Comparison of ENCODE assay signal across 19 cellular contexts in genomic region chr9:95134457-95134881, GRCh38.
A peak's percentile ranks its signal among the peaks of the same experiment; 100 is the strongest.
DNase-seq lines count a peak whose midpoint lies in the region; ATAC-seq and TF ChIP-seq lines count a peak whose summit lies in the region.
"Had no signal": no experiment of that assay in that cellular context is flagged by ENCODE, and none has a peak within 500 bp of the region (broad histone marks: within the 10 kb centered on the region; RNA-seq: fewer than 3 reads in every experiment).

No MANE protein-coding gene starts in this region.

- TF ChIP-seq POLR2A in stomach (IDR thresholded peaks at IDR 0.05) (no peak), ovary (IDR thresholded peaks at IDR 0.05) (no peak)

- H3K27ac ChIP-seq in mucosa of rectum (ENCODE audit: low read depth in 2 of 2, low read length in 2 of 2), result peak overlapping the region; percentile 39 to 47
- H3K27ac ChIP-seq in stomach, result peak overlapping the region; percentile 18 to 62 (median 24)
- no peak overlapping the region for H3K27ac ChIP-seq in ovary
- H3K27ac ChIP-seq: A549, BLaER1, PC-9 had no signal

- H3K4me3 ChIP-seq in mucosa of rectum (ENCODE audit: low read length in 2 of 2) (peak overlapping the region; percentile 14 to 31), stomach (no peak overlapping the region), ovary (no peak overlapping the region)
- H3K4me3 ChIP-seq: A549, BLaER1, HAP-1, MG63, PC-9 had no signal

- peak; percentile 31 for DNase-seq in HuH-7 (ENCODE audit: low spot score)
- peak; percentile 34 to 41 for DNase-seq in left colon
- peak; percentile 51 for DNase-seq in stomach
- no peak for DNase-seq in ovary
- DNase-seq in nucleus accumbens (lab: John Stamatoyannopoulos, UW), result no peak
- DNase-seq: CD4-positive, alpha-beta memory T cell; DMS79 treated with DMSO at 0.1 percent for 48 hours; Karpas-422; MG63; NCI-H1048; NCI-H1436; NCI-H1930; NCI-H526; PC-9 had no signal

- TF ChIP-seq CTCF in stomach (IDR thresholded peaks at IDR 0.05), result no peak
- no peak for TF ChIP-seq CTCF in ovary (IDR thresholded peaks at IDR 0.05)

- H3K27me3 ChIP-seq in mucosa of rectum (ENCODE audit: control insufficient read depth in 2 of 2, insufficient read depth in 2 of 2, low read length in 2 of 2), result no peaks in the 10 kb centered on the region
- no peaks in the 10 kb centered on the region for H3K27me3 ChIP-seq in stomach
- no peaks in the 10 kb centered on the region for H3K27me3 ChIP-seq in ovary
- H3K27me3 ChIP-seq: BLaER1, MG63 had no signal

- WGBS in stomach, 5 donors, result 41 to 65% (median 57%) methylated on average over 8 to 9 of the region's 9 CpGs
- 94 to 98% (median 97%) methylated on average over 9 of the region's 9 CpGs for WGBS in ovary, 3 donors

- H3K9me3 ChIP-seq in mucosa of rectum (ENCODE audit: control insufficient read depth in 2 of 2, low read length in 2 of 2) (no peaks in the 10 kb centered on the region), stomach (no peaks in the 10 kb centered on the region), ovary (no peaks in the 10 kb centered on the region)
- H3K9me3 ChIP-seq: A549, BLaER1, HAP-1, MG63 had no signal

- peak overlapping the region in 1 of 2 donors; percentile 23 for H3K9ac ChIP-seq in mucosa of rectum (ENCODE audit: low read depth in 1 of 2, low read length in 2 of 2)
- H3K9ac ChIP-seq: BLaER1 had no signal

- TF ChIP-seq EP300 in stomach (IDR thresholded peaks at IDR 0.05), result no peak
- no peak for TF ChIP-seq EP300 in ovary (IDR thresholded peaks at IDR 0.05)

- intact Hi-C loops in left colon (cut with DNase I, micrococcal nuclease), result loop anchor here in 1 of 2 donors (5.0 kb wide), 2 partner anchors 352 to 452 kb away; no protein-coding TSS in a partner anchor
- intact Hi-C loops in stomach (cut with DNase I; ENCODE audit: low total_unique reads), result no loop called here
- intact Hi-C loops in ovary (cut with DNase I), result loop anchor here in 2 of 4 donors (5.0 kb wide), 2 partner anchors 362 to 452 kb away; no protein-coding TSS in a partner anchor

- peak; percentile 90 for ATAC-seq in left colon
- no peak for ATAC-seq in HG03469 (IDR thresholded peaks at IDR 0.05; ENCODE audit: unreplicated experiment)
- ATAC-seq: A549 had no signal

- H3K36me3 ChIP-seq in mucosa of rectum (ENCODE audit: control insufficient read depth in 2 of 2, insufficient read depth in 2 of 2, low read length in 2 of 2) (peaks cover 0 to 6% of the 10 kb centered on the region in 2 donors), stomach (peaks cover 0 to 10% (median 2%) of the 10 kb centered on the region in 4 donors), ovary (no peaks in the 10 kb centered on the region)
- H3K36me3 ChIP-seq: HAP-1, MG63 had no signal

- H3K4me1 ChIP-seq in mucosa of rectum (ENCODE audit: control insufficient read depth in 2 of 2, insufficient read depth in 2 of 2, low read length in 2 of 2), result peaks cover 9 to 13% of the 10 kb centered on the region in 2 donors
- peaks cover 8 to 43% (median 27%) of the 10 kb centered on the region in 4 donors for H3K4me1 ChIP-seq in stomach
- peaks cover 2% of the 10 kb centered on the region for H3K4me1 ChIP-seq in ovary (ENCODE audit: insufficient read depth)
- H3K4me1 ChIP-seq: HAP-1 had no signal

Comparison
In these comparisons a context has a peak if more than half of its experiments do, and no peak if none do; other contexts are left out.
1. DNase-seq: peak in HuH-7 (single experiment), left colon (2 of 2) and stomach (single experiment); none in ovary (0 of 5) and nucleus accumbens (0 of 56).
2. H3K27ac ChIP-seq: peak in mucosa of rectum (2 of 2) and stomach (5 of 5); none in ovary (0 of 2).
3. H3K4me3 ChIP-seq: peak in mucosa of rectum (2 of 2); none in stomach (0 of 4) and ovary (single experiment).